In the genomic region with DNA sequence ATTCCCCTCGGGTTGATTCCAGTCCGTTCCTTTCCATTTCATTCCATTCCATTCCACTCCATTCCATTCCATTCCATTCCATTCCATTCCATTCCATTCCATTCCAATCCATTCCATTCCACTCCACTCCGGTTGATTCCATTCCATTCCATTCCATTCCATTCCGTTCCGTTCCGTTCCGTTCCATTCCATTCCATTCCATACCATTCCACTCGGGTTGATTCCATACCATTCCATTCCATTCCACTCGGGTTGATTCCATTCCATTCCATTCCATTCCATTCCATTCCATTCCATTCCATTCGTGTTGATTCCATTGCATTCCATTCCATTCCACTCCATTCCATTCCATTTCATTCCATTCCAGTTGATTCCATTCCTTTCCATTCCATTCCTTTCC, we compare ENCODE assay signal across 8 cellular contexts.
DNase-seq lines count a peak whose midpoint lies in the region; ATAC-seq, FAIRE-seq and TF ChIP-seq lines count a peak whose summit lies in the region.
"Not testable (repeated sequence)": the region's sequence is repeated elsewhere in the genome, so short reads cannot be mapped to it uniquely, and the experiment has no call there.

No MANE protein-coding gene starts in this region.

- not testable (repeated sequence) for TF ChIP-seq EP300 in H1 (IDR thresholded peaks at IDR 0.05; ENCODE audit: borderline replicate concordance in 1 of 2, low read depth in 2 of 2, low read length in 2 of 2); upper lobe of left lung (IDR thresholded peaks at IDR 0.05)

- H3K79me1 ChIP-seq in H1 (ENCODE audit: low read depth, low read length) = not testable (repeated sequence)

- not testable (repeated sequence) for H3K36me3 ChIP-seq in Panc1 (ENCODE audit: control insufficient read depth, insufficient read depth, low read length); H1 (ENCODE audit: control insufficient read depth in 2 of 4, insufficient read depth in 4 of 4, low read length in 3 of 4); mucosa of descending colon (ENCODE audit: low read depth); upper lobe of left lung

- not testable (repeated sequence) for H3K79me2 ChIP-seq in H1 (ENCODE audit: control insufficient read depth in 1 of 2, insufficient read depth in 2 of 2, low read length in 2 of 2)

- H3K4me1 ChIP-seq in Panc1 (ENCODE audit: control insufficient read depth, insufficient read depth, low read length); H1 (replicated peaks in 1 of 4; ENCODE audit: control insufficient read depth in 3 of 4, insufficient read depth in 4 of 4, low read length in 3 of 4); mucosa of descending colon (ENCODE audit: low read depth); upper lobe of left lung: not testable (repeated sequence)

- H3K9ac ChIP-seq in H1 (replicated peaks in 1 of 4; ENCODE audit: extremely low read depth in 1 of 4, low read depth in 3 of 4, low read length in 3 of 4) = not testable (repeated sequence)

- H2BK12ac ChIP-seq in H1 (ENCODE audit: low read depth, low read length) = not testable (repeated sequence)

- H3K4ac ChIP-seq in H1 (replicated peaks; ENCODE audit: insufficient read length, low read depth, low read length) = not testable (repeated sequence)

- H4K5ac ChIP-seq in H1 (ENCODE audit: insufficient read length, low read depth, low read length) = not testable (repeated sequence)

- TF ChIP-seq CTCF in Panc1 (IDR thresholded peaks at IDR 0.05); H1 (IDR thresholded peaks at IDR 0.05; ENCODE audit: control extremely low read depth in 1 of 3, insufficient read depth in 1 of 3, low read depth in 1 of 3, low read length in 3 of 3); mucosa of descending colon (IDR thresholded peaks at IDR 0.05); upper lobe of left lung (IDR thresholded peaks at IDR 0.05): not testable (repeated sequence)

- not testable (repeated sequence) for H3K4me2 ChIP-seq in H1 (ENCODE audit: insufficient read depth in 1 of 2, low read depth in 2 of 2, low read length in 2 of 2)

- H3K27me3 ChIP-seq in Panc1 (ENCODE audit: control insufficient read depth, insufficient read depth, low read length); H1 (replicated peaks in 1 of 4; ENCODE audit: control insufficient read depth in 3 of 4, extremely low read depth in 1 of 4, insufficient read depth in 3 of 4, low read length in 3 of 4); upper lobe of left lung: not testable (repeated sequence)

- not testable (repeated sequence) for TF ChIP-seq POLR2A in H1 (IDR thresholded peaks at IDR 0.05; ENCODE audit: control extremely low read depth in 1 of 2, low read depth in 2 of 2, low read length in 2 of 2); upper lobe of left lung (IDR thresholded peaks at IDR 0.05)

- FAIRE-seq in H1 (lab: Jason Lieb, UNC) = not testable (repeated sequence)

- POLR2A ChIA-PET in Panc1 (lab: Charles Lee); H1 (lab: Charles Lee; ENCODE audit: partially characterized antibody): not testable (repeated sequence)

- not testable (repeated sequence) for H3K23ac ChIP-seq in H1 (ENCODE audit: insufficient read length)

- H3K18ac ChIP-seq in H1 (ENCODE audit: extremely low read depth, low read length) = not testable (repeated sequence)

- H2AK5ac ChIP-seq in H1 (ENCODE audit: low read depth, low read length) = not testable (repeated sequence)

- not testable (repeated sequence) for H3K56ac ChIP-seq in H1 (replicated peaks; ENCODE audit: insufficient read length, low read depth, low read length)

- not testable (repeated sequence) for H2BK120ac ChIP-seq in H1 (replicated peaks; ENCODE audit: low read depth, low read length)

- in situ Hi-C loops in Panc1 (cut with HindIII; ENCODE audit: low pct_unique_long_range_greater_than_20kb, low sequenced_read_pairs) = not testable (repeated sequence)

- ATAC-seq in GM18519 (IDR thresholded peaks at IDR 0.05; ENCODE audit: low FRiP score, unreplicated experiment) = peak; percentile 28
- ATAC-seq in GM21367 (IDR thresholded peaks at IDR 0.05; ENCODE audit: unreplicated experiment) = peak; percentile 29
- peak; percentile 39 for ATAC-seq in HG02759 (IDR thresholded peaks at IDR 0.05; ENCODE audit: unreplicated experiment)
- ATAC-seq in HG03175 (IDR thresholded peaks at IDR 0.05; ENCODE audit: unreplicated experiment) = peak; percentile 38
- peak; percentile 68 for ATAC-seq in Panc1
- ATAC-seq in mucosa of descending colon = peak; percentile 71
- peak; percentile 84 to 93 for ATAC-seq in upper lobe of left lung (ENCODE audit: low FRiP score in 2 of 2)

- peaks cover 42% of the 10 kb centered on the region for H3K23me2 ChIP-seq in H1 (ENCODE audit: low read depth, low read length)

- not testable (repeated sequence) for H2BK20ac ChIP-seq in H1 (ENCODE audit: low read length)

- not testable (repeated sequence) for H4K8ac ChIP-seq in H1 (ENCODE audit: extremely low read depth, insufficient read depth, low read length)

- H3K4me3 ChIP-seq in Panc1 (ENCODE audit: low read depth in 2 of 2, low read length in 2 of 2); H1 (ENCODE audit: extremely low read depth in 1 of 4, insufficient read depth in 2 of 4, low read depth in 3 of 4, low read length in 4 of 4); mucosa of descending colon; upper lobe of left lung: not testable (repeated sequence)

- H3K9me3 ChIP-seq in Panc1 (ENCODE audit: control insufficient read depth, insufficient read depth, low read depth, low read length) = not testable (repeated sequence)
- H3K9me3 ChIP-seq in H1 (ENCODE audit: insufficient read depth in 2 of 2, low read depth in 1 of 2, low read length in 1 of 2) (peaks cover 44 to 82% of the 10 kb centered on the region in 2 experiments), mucosa of descending colon (peaks cover 89% of the 10 kb centered on the region), upper lobe of left lung (peaks cover 8 to 77% (median 42%) of the 10 kb centered on the region in 4 donors)

- not testable (repeated sequence) for H2AFZ ChIP-seq in H1 (ENCODE audit: low read length)

- not testable (repeated sequence) for H2BK15ac ChIP-seq in H1 (ENCODE audit: low read length)

- TF ChIP-seq RAD21 in H1 (IDR thresholded peaks at IDR 0.05 in 1 of 2, conservative IDR thresholded peaks at IDR 0.05 in 1 of 2; ENCODE audit: low read depth in 2 of 2, low read length in 2 of 2) = not testable (repeated sequence)

- not testable (repeated sequence) for DNase-seq in Panc1 (ENCODE audit: low read depth, low spot score); H1 (ENCODE audit: low read depth in 1 of 2, low spot score in 2 of 2); mucosa of descending colon; upper lobe of left lung

- H4K91ac ChIP-seq in H1 (replicated peaks; ENCODE audit: insufficient read length, low read length) = not testable (repeated sequence)

- CTCF ChIA-PET in Panc1 (lab: Charles Lee); H1 (lab: Charles Lee; ENCODE audit: partially characterized antibody): not testable (repeated sequence)

- not testable (repeated sequence) for H3K27ac ChIP-seq in Panc1 (ENCODE audit: low read length); H1 (ENCODE audit: low read depth, low read length); upper lobe of left lung

- not testable (repeated sequence) for H4K20me1 ChIP-seq in H1 (replicated peaks in 1 of 2; ENCODE audit: control insufficient read depth in 1 of 2, insufficient read depth in 2 of 2, low read length in 2 of 2)

- 61 to 100% methylated on average over 5 to 10 of the region's 10 CpGs for WGBS in H1 (ENCODE audit: extremely low coverage in 1 of 2, insufficient coverage in 1 of 2, insufficient read length in 1 of 2, insufficient replicate concordance in 2 of 2, low coverage in 1 of 2, low lambda C conversion rate in 2 of 2, missing lambda C conversion rate in 1 of 2), 2 experiments
- WGBS in upper lobe of left lung, 2 donors = 48 to 55% methylated on average over 10 of the region's 10 CpGs

- intact Hi-C loops in Panc1 (cut with micrococcal nuclease; ENCODE audit: unreplicated experiment); mucosa of descending colon (cut with DNase I, micrococcal nuclease): not testable (repeated sequence)

- not testable (repeated sequence) for H2BK5ac ChIP-seq in H1 (ENCODE audit: low read depth, low read length)

- H3K14ac ChIP-seq in H1 (ENCODE audit: insufficient read length) = not testable (repeated sequence)

- BruUV-seq in Panc1 (replicated peaks; lab: Mats Ljungman, UMichigan) = not testable (repeated sequence)

TF ChIP-seq in H1, 55 proteins besides CTCF, POLR2A, EP300 and RAD21:
- TF ChIP-seq CBX8 (IDR thresholded peaks at IDR 0.05; ENCODE audit: borderline replicate concordance, low read depth, low read length) = 0 out of 2 replicates have a peak, but pooled peaks have one; percentile 12
TF ChIP-seq in H1: peak in this region for 1; not testable (repeated sequence) for 54.

Comparison
In these comparisons a context has a peak if more than half of its experiments do, and no peak if none do; other contexts are left out.
1. ATAC-seq: peak in every context shown above with its lines; median percentile 88 in upper lobe of left lung; 71 in mucosa of descending colon; 68 in Panc1; 39 in HG02759; 38 in HG03175; 29 in GM21367; 28 in GM18519.